ENCODE assay signal across 9 cellular contexts in the genomic region with DNA sequence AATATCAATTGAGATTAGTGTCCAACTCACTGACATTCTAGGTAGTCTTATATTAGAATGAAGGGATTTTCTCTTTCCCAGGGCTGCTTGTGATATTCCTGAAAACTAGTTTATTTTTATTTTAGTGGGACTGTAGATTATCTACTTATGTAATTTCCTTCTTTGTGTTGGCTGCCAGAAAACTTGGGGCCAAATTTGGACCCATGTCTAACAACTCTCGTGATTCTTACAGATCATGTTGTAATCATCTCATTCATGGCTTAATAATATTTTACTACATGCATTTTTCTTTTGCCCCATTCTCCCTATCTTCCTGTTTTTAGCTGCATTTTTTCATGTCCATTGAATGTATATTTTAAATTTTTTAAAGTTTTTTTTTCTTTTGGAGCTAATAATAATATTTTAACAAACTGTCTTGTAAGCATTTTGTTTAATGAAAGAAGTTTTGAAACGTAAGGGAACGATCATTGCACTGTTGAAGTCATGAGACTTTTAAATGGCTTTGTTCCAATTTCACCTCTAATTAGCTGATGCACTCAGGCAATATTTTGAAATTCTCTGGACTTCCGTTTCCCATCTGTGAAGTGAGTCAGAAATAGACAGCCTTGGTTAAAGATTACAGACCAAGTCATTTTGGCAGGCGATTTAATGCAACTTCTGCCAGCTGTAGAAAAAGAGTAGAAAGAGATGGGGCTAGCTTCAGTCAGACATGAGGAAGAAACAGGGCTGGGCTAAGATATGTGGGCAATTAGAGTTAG. TPM values are rescaled to one million over a fixed set of nuclear protein-coding genes. Genes with fewer than 3 reads are reported as not detected.
A peak's percentile ranks its signal among the peaks of the same experiment; 100 is the strongest.
DNase-seq lines count a peak whose midpoint lies in the region; ATAC-seq and TF ChIP-seq lines count a peak whose summit lies in the region.
"Had no signal": no experiment of that assay in that cellular context is flagged by ENCODE, and none has a peak within 500 bp of the region (broad histone marks: within the 10 kb centered on the region; RNA-seq: fewer than 3 reads in every experiment).

No MANE protein-coding gene starts in this region.

- H3F3A ChIP-seq in GM23338 (replicated peaks; ENCODE audit: low read depth), result no peaks in the 10 kb centered on the region

- peaks cover 26% of the 10 kb centered on the region for H3K36me3 Mint-ChIP-seq in GM23338 (ENCODE audit: low read depth)

- no peaks in the 10 kb centered on the region for H3K4me1 ChIP-seq in GM23338 (ENCODE audit: insufficient read depth)

- H3K27me3 ChIP-seq in GM23338 (ENCODE audit: insufficient read depth), result no peaks in the 10 kb centered on the region
- H3K27me3 ChIP-seq: BLaER1 treated with 17β-estradiol and CSF1 and Interleukin-3, amounts not matched to agents 10 nM and 100 nM had no signal

- no peak overlapping the region for H3K27ac ChIP-seq in GM23338 (ENCODE audit: low read depth)

- H3K4me3 Mint-ChIP-seq in GM23338, result no peak overlapping the region

- no peak overlapping the region for H3K4me3 ChIP-seq in GM23338
- H3K4me3 ChIP-seq: BLaER1 treated with 17β-estradiol and CSF1 and Interleukin-3, amounts not matched to agents 10 nM and 100 nM had no signal

- no peak for TF ChIP-seq CTCF in GM23338 (conservative IDR thresholded peaks at IDR 0.05; ENCODE audit: low read depth in 2 of 2)

- H3K79me2 ChIP-seq in GM23338 (replicated peaks; ENCODE audit: insufficient read depth), result no peaks in the 10 kb centered on the region

- no peaks in the 10 kb centered on the region for H3K36me3 ChIP-seq in GM23338 (ENCODE audit: insufficient read depth)
- H3K36me3 ChIP-seq: BLaER1 treated with 17β-estradiol and CSF1 and Interleukin-3, amounts not matched to agents 10 nM and 100 nM had no signal

- peaks cover 3% of the 10 kb centered on the region; the same call in 2 of the 3 replicates for H3K4me1 Mint-ChIP-seq in GM23338

- no peaks in the 10 kb centered on the region for H4K20me1 ChIP-seq in GM23338 (replicated peaks; ENCODE audit: insufficient read depth)
- H4K20me1 ChIP-seq: BLaER1 treated with 17β-estradiol and CSF1 and Interleukin-3, amounts not matched to agents 10 nM and 100 nM had no signal

- peaks cover 2% of the 10 kb centered on the region; the same call in 1 of the 2 replicates for H3K9me2 ChIP-seq in GM23338 (ENCODE audit: insufficient read depth)

- intact Hi-C loops in Right ventricle myocardium inferior (cut with DNase I), result no loop called here
- intact Hi-C loops in cardiac septum (cut with DNase I), result no loop called here

- no peak overlapping the region for H2AFZ ChIP-seq in GM23338

- H3K27me3 Mint-ChIP-seq in GM23338 (ENCODE audit: insufficient read depth, low read depth, poor library complexity), result peaks cover 2% of the 10 kb centered on the region

- H3K4me2 ChIP-seq in GM23338, result no peak overlapping the region

- ATAC-seq in Right ventricle myocardium inferior (peak; percentile 84), HG03565 (IDR thresholded peaks at IDR 0.05; ENCODE audit: unreplicated experiment) (peak; percentile 85), GM23338 (no peak)

- H3K27ac Mint-ChIP-seq in GM23338, result no peak overlapping the region

- peaks cover 37% of the 10 kb centered on the region for H3K9me3 Mint-ChIP-seq in GM23338

- no peak for DNase-seq in Right ventricle myocardium inferior (ENCODE audit: missing footprints)
- DNase-seq in cardiac septum (ENCODE audit: low spot score), result no peak
- peak; percentile 94 for DNase-seq in dedifferentiated amniotic fluid mesenchymal stem cell (ENCODE audit: extremely low spot score)
- DNase-seq in NCI-H2081 treated with DMSO at 0.1 percent for 48 hours (lab: John Stamatoyannopoulos, UW), result no peak
- DNase-seq in activated CD4-positive, alpha-beta T cell treated with anti-CD3 and anti-CD28 coated beads for 4 hours, result no peak
- DNase-seq in middle frontal gyrus (ENCODE audit: extremely low spot score, low spot score), result no peak
- no peak for DNase-seq in GM23338 (ENCODE audit: low spot score)

TF ChIP-seq in GM23338, 12 proteins besides CTCF, POLR2A, EP300 and RAD21 (continues in another document):
- TF ChIP-seq, protein P1, sequence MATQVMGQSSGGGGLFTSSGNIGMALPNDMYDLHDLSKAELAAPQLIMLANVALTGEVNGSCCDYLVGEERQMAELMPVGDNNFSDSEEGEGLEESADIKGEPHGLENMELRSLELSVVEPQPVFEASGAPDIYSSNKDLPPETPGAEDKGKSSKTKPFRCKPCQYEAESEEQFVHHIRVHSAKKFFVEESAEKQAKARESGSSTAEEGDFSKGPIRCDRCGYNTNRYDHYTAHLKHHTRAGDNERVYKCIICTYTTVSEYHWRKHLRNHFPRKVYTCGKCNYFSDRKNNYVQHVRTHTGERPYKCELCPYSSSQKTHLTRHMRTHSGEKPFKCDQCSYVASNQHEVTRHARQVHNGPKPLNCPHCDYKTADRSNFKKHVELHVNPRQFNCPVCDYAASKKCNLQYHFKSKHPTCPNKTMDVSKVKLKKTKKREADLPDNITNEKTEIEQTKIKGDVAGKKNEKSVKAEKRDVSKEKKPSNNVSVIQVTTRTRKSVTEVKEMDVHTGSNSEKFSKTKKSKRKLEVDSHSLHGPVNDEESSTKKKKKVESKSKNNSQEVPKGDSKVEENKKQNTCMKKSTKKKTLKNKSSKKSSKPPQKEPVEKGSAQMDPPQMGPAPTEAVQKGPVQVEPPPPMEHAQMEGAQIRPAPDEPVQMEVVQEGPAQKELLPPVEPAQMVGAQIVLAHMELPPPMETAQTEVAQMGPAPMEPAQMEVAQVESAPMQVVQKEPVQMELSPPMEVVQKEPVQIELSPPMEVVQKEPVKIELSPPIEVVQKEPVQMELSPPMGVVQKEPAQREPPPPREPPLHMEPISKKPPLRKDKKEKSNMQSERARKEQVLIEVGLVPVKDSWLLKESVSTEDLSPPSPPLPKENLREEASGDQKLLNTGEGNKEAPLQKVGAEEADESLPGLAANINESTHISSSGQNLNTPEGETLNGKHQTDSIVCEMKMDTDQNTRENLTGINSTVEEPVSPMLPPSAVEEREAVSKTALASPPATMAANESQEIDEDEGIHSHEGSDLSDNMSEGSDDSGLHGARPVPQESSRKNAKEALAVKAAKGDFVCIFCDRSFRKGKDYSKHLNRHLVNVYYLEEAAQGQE (IDR thresholded peaks at IDR 0.05; ENCODE audit: unreplicated experiment), result no peak
- no peak for TF ChIP-seq NANOG (IDR thresholded peaks at IDR 0.05; ENCODE audit: borderline replicate concordance)
- no peak for TF ChIP-seq ZNF114 (CRISPR knock-in tag; IDR thresholded peaks at IDR 0.05)

RNA-seq across cellular contexts. Expression of a gene that starts 14.3 kb away (rescaled TPM):
- not detected for total RNA-seq in Right ventricle myocardium inferior
- total RNA-seq in cardiac septum, result 0.13 TPM
- 0.10 TPM in 1 of 2 replicates, not detected in the other for total RNA-seq in GM23338 (2014; rRNA removed; shearing (Covaris generic))
- not detected in 2 replicates for polyA plus RNA-seq in GM23338 (2016; fragmentation: Nextera tagmentation; extraction: Ambion mirVana)

RNA-seq across cellular contexts. Expression of a gene that starts 23.1 kb away (rescaled TPM):
- total RNA-seq in Right ventricle myocardium inferior (not detected), cardiac septum (not detected)
- not detected in 2 replicates for total RNA-seq in GM23338 (2014; rRNA removed; shearing (Covaris generic))
- polyA plus RNA-seq in GM23338 (2016; fragmentation: Nextera tagmentation; extraction: Ambion mirVana), result not detected in 2 replicates
